10 cellular contexts compared by ENCODE assay signal in genomic region chr7:138243430-138243829, GRCh38.
DNase-seq lines count a peak whose midpoint lies in the region; ATAC-seq and TF ChIP-seq lines count a peak whose summit lies in the region.
"Had no signal": no experiment of that assay in that cellular context is flagged by ENCODE, and none has a peak within 500 bp of the region (broad histone marks: within the 10 kb centered on the region; RNA-seq: fewer than 3 reads in every experiment).

No MANE protein-coding gene starts in this region.

- H3K4me1 Mint-ChIP-seq in progenitor cell of endocrine pancreas (ENCODE audit: low read depth): peaks cover 36% of the 10 kb centered on the region
- no peaks in the 10 kb centered on the region for H3K4me1 Mint-ChIP-seq in effector memory CD8-positive, alpha-beta T cell (ENCODE audit: low read depth in 2 of 2)

- DNase-seq in LHCN-M2 (ENCODE audit: low read depth) (peak; percentile 13), NCI-H774 (lab: John Stamatoyannopoulos, UW) (peak; percentile 94), fibroblast of pulmonary artery (ENCODE audit: low read depth) (peak; percentile 68), progenitor cell of endocrine pancreas (ENCODE audit: low spot score, unreplicated experiment) (peak; percentile 26), PC-9 (no peak), SIG-M5 (lab: John Stamatoyannopoulos, UW) (no peak)
- DNase-seq in effector memory CD8-positive, alpha-beta T cell: no peak
- DNase-seq: NCI-H1436; stimulated activated CD4-positive, alpha-beta T cell treated with anti-CD3 and anti-CD28 coated beads, Interleukin-15, amount 100 ng/mL, for 24 hours had no signal

- H3K36me3 ChIP-seq in PC-9 (ENCODE audit: low read depth): 0 out of 2 replicates have a peak, but pooled peaks cover 3% of the 10 kb centered on the region

- no peak for TF ChIP-seq CTCF in fibroblast of pulmonary artery (IDR thresholded peaks at IDR 0.05; ENCODE audit: low read length, missing control alignments)
- no peak for TF ChIP-seq CTCF in progenitor cell of endocrine pancreas (IDR thresholded peaks at IDR 0.05; ENCODE audit: unreplicated experiment)
- no peak for TF ChIP-seq CTCF in PC-9 (conservative IDR thresholded peaks at IDR 0.05)

- peaks cover 10% of the 10 kb centered on the region for H3K4me1 ChIP-seq in PC-9 (replicated peaks; ENCODE audit: insufficient read depth)

- H3K27me3 ChIP-seq in PC-9 (ENCODE audit: insufficient read depth, low read depth): no peaks in the 10 kb centered on the region

- no peak overlapping the region for H2AFZ ChIP-seq in PC-9

- CTCF ChIA-PET in PC-9 (lab: Charles Lee): no interaction called here

- peaks cover 9% of the 10 kb centered on the region for H3K36me3 Mint-ChIP-seq in progenitor cell of endocrine pancreas (ENCODE audit: insufficient read depth)
- H3K36me3 Mint-ChIP-seq in effector memory CD8-positive, alpha-beta T cell (ENCODE audit: insufficient read depth): no peaks in the 10 kb centered on the region

- H3K4me3 ChIP-seq in fibroblast of pulmonary artery (replicated peaks; ENCODE audit: low read depth, low read length) (no peak overlapping the region), PC-9 (no peak overlapping the region)

- no peak for ATAC-seq in effector memory CD8-positive, alpha-beta T cell (replicated peaks)
- ATAC-seq in HG02981 (IDR thresholded peaks at IDR 0.05; ENCODE audit: unreplicated experiment): no peak

- H3K27ac Mint-ChIP-seq in progenitor cell of endocrine pancreas: peak overlapping the region; percentile 97
- no peak overlapping the region for H3K27ac Mint-ChIP-seq in effector memory CD8-positive, alpha-beta T cell

- H3K4me3 Mint-ChIP-seq in progenitor cell of endocrine pancreas (ENCODE audit: low read depth): peak overlapping the region; percentile 57
- H3K4me3 Mint-ChIP-seq in effector memory CD8-positive, alpha-beta T cell: no peak overlapping the region

- no TSS peak for BruUV-seq in PC-9 (replicated peaks; lab: Mats Ljungman, UMichigan)

- no peaks in the 10 kb centered on the region for H4K20me1 ChIP-seq in PC-9 (ENCODE audit: insufficient read depth)

- intact Hi-C loops in PC-9 (cut with micrococcal nuclease; ENCODE audit: unreplicated experiment): no loop called here

- no peaks in the 10 kb centered on the region for H3K79me2 ChIP-seq in PC-9 (ENCODE audit: low read depth)

- peaks cover 26% of the 10 kb centered on the region for H3K9me3 Mint-ChIP-seq in progenitor cell of endocrine pancreas (ENCODE audit: low read depth)
- H3K9me3 Mint-ChIP-seq in effector memory CD8-positive, alpha-beta T cell: peaks cover 6 to 9% of the 10 kb centered on the region in 2 donors

- no peak overlapping the region for H3K27ac ChIP-seq in PC-9

- H3K9me3 ChIP-seq in PC-9 (ENCODE audit: insufficient read depth, low read depth): peaks cover 15% of the 10 kb centered on the region

- no peaks in the 10 kb centered on the region; the same call in 1 of the 2 replicates for H3F3A ChIP-seq in PC-9 (ENCODE audit: insufficient read depth, low read depth)

- POLR2A ChIA-PET in PC-9 (lab: Charles Lee; ENCODE audit: unreplicated experiment): no interaction called here

- H3K4me2 ChIP-seq in PC-9: no peak overlapping the region

- H3K9me2 ChIP-seq in PC-9 (ENCODE audit: insufficient read depth): no peaks in the 10 kb centered on the region; the same call in 1 of the 2 replicates

- H3K27me3 Mint-ChIP-seq in progenitor cell of endocrine pancreas: no peaks in the 10 kb centered on the region
- H3K27me3 Mint-ChIP-seq in effector memory CD8-positive, alpha-beta T cell: peaks cover 0 to 7% of the 10 kb centered on the region in 2 donors

Comparison
In these comparisons a context has a peak if more than half of its experiments do, and no peak if none do; other contexts are left out.
1. DNase-seq: peak in LHCN-M2 (single experiment), NCI-H774 (single experiment), fibroblast of pulmonary artery (single experiment) and progenitor cell of endocrine pancreas (single experiment); none in effector memory CD8-positive, alpha-beta T cell (0 of 3), PC-9 (0 of 2) and SIG-M5 (single experiment).